In genomic region chr11:109326781-109327180, GRCh38 we compare ENCODE assay signal across 17 cellular contexts.
A peak's percentile ranks its signal among the peaks of the same experiment; 100 is the strongest.
DNase-seq lines count a peak whose midpoint lies in the region; ATAC-seq lines count a peak whose summit lies in the region.
"Had no signal": no experiment of that assay in that cellular context is flagged by ENCODE, and none has a peak within 500 bp of the region (broad histone marks: within the 10 kb centered on the region; RNA-seq: fewer than 3 reads in every experiment).

No MANE protein-coding gene starts in this region.

- peak; percentile 2 for DNase-seq in NCI-H1694 treated with DMSO at 0.1 percent for 48 hours (lab: John Stamatoyannopoulos, UW)
- no peak for DNase-seq in NCI-H1694 (lab: John Stamatoyannopoulos, UW)
- DNase-seq in Ammon's horn (ENCODE audit: low spot score): peak; percentile 14
- DNase-seq in OCI-M1 (lab: John Stamatoyannopoulos, UW): peak; percentile 22
- no peak for DNase-seq in SW480 (ENCODE audit: low spot score)
- DNase-seq: BE2C; CD4-positive, alpha-beta T cell; CD8-positive, alpha-beta memory T cell; DMS 273 treated with DMSO at 0.1 percent for 48 hours; DMS79; EL; GDM1; H9 had no signal

- no peak for ATAC-seq in GM18870 (IDR thresholded peaks at IDR 0.05; ENCODE audit: unreplicated experiment)
- ATAC-seq: GM12878, GM23338, HCT116 had no signal

Comparison
In these comparisons a context has a peak if more than half of its experiments do, and no peak if none do; other contexts are left out.
1. DNase-seq: peak in NCI-H1694 treated with DMSO at 0.1 percent for 48 hours (single experiment), Ammon's horn (single experiment) and OCI-M1 (single experiment); none in NCI-H1694 (single experiment) and SW480 (single experiment).